ENCODE assay signal across 26 cellular contexts in genomic region chr21:27721675-27722074, GRCh38.
A peak's percentile ranks its signal among the peaks of the same experiment; 100 is the strongest.
DNase-seq lines count a peak whose midpoint lies in the region; ATAC-seq, FAIRE-seq and TF ChIP-seq lines count a peak whose summit lies in the region.
"Had no signal": no experiment of that assay in that cellular context is flagged by ENCODE, and none has a peak within 500 bp of the region (broad histone marks: within the 10 kb centered on the region; RNA-seq: fewer than 3 reads in every experiment).

No MANE protein-coding gene starts in this region.

- TF ChIP-seq CTCF in MCF 10A (IDR thresholded peaks at IDR 0.05; ENCODE audit: unreplicated experiment): no peak
- TF ChIP-seq CTCF in breast epithelium (IDR thresholded peaks at IDR 0.05): no peak
- no peak for TF ChIP-seq CTCF in endodermal cell (conservative IDR thresholded peaks at IDR 0.05)

- H3K4me3 ChIP-seq in breast epithelium: no peak overlapping the region
- H3K4me3 ChIP-seq in endodermal cell (ENCODE audit: low read length): no peak overlapping the region
- H3K4me3 ChIP-seq: GM12878, SJSA1 had no signal

- POLR2A ChIA-PET in MCF 10A (lab: Yijun Ruan, JAX): interaction anchor here (0.6 to 1.3 kb wide), 4 partner anchors 21 to 1023 kb away, joined by 3 to 8 read pairs (median 3); no protein-coding TSS in a partner anchor

- H3K27ac Mint-ChIP-seq in MCF 10A (ENCODE audit: low read depth, unreplicated experiment): peak overlapping the region; percentile 36
- H3K27ac Mint-ChIP-seq in endodermal cell: peak overlapping the region; percentile 19
- peak overlapping the region; percentile 47 for H3K27ac Mint-ChIP-seq in memory B cell
- H3K27ac Mint-ChIP-seq: CD14-positive monocyte had no signal

- H3K27ac ChIP-seq in breast epithelium (no peak overlapping the region), endodermal cell (ENCODE audit: low read depth, low read length) (no peak overlapping the region)
- H3K27ac ChIP-seq: 22Rv1, SJSA1 had no signal

- CTCF ChIA-PET in MCF 10A (lab: Yijun Ruan, JAX): interaction anchor here (1.2 to 3.4 kb wide), 3 partner anchors 21 to 1024 kb away, joined by 3 to 16 read pairs (median 5); no protein-coding TSS in a partner anchor

- H3K9ac ChIP-seq in endodermal cell (ENCODE audit: extremely low read depth, low read length, poor library complexity, severe bottlenecking): no peak overlapping the region

- H3K4me1 Mint-ChIP-seq in MCF 10A (ENCODE audit: insufficient read depth, unreplicated experiment) (peaks cover 11% of the 10 kb centered on the region), endodermal cell (peaks cover 5% of the 10 kb centered on the region), memory B cell (no peaks in the 10 kb centered on the region)
- H3K4me1 Mint-ChIP-seq: CD14-positive monocyte had no signal

- no peak for TF ChIP-seq POLR2A in breast epithelium (IDR thresholded peaks at IDR 0.05)

- no peaks in the 10 kb centered on the region for H3K36me3 ChIP-seq in breast epithelium
- H3K36me3 ChIP-seq in endodermal cell (ENCODE audit: control insufficient read depth, insufficient read depth, low read length): no peaks in the 10 kb centered on the region
- H3K36me3 ChIP-seq: BE2C, SJSA1 had no signal

- FAIRE-seq in urothelium cell line (lab: Jason Lieb, UNC): peak; percentile 74
- FAIRE-seq: GM12878 had no signal

- no peaks in the 10 kb centered on the region for H3K27me3 Mint-ChIP-seq in MCF 10A (ENCODE audit: insufficient read depth, unreplicated experiment)
- H3K27me3 Mint-ChIP-seq in endodermal cell (ENCODE audit: insufficient read depth): no peaks in the 10 kb centered on the region
- H3K27me3 Mint-ChIP-seq in memory B cell: no peaks in the 10 kb centered on the region

- 94% methylated on average over 2 of the region's 2 CpGs; no CpG with 5 or more reads in 1 of the 2 experiments for WGBS in endodermal cell (ENCODE audit: insufficient coverage in 1 of 2, insufficient read length in 1 of 2), 2 experiments

- H3K27me3 ChIP-seq in breast epithelium (no peaks in the 10 kb centered on the region), endodermal cell (ENCODE audit: control insufficient read depth, insufficient read depth, low read length, poor library complexity, severe bottlenecking) (no peaks in the 10 kb centered on the region)
- H3K27me3 ChIP-seq: BE2C, SJSA1 had no signal

- H3K9me3 ChIP-seq in breast epithelium: no peaks in the 10 kb centered on the region
- H3K9me3 ChIP-seq in endodermal cell (ENCODE audit: control insufficient read depth, low read length): peaks cover 11% of the 10 kb centered on the region
- H3K9me3 ChIP-seq: BE2C, SJSA1 had no signal

- H3K4me1 ChIP-seq in breast epithelium: no peaks in the 10 kb centered on the region
- no peaks in the 10 kb centered on the region for H3K4me1 ChIP-seq in endodermal cell (ENCODE audit: control insufficient read depth, insufficient read depth, low read length)
- H3K4me1 ChIP-seq: BE2C, SJSA1 had no signal

- H3K36me3 Mint-ChIP-seq in MCF 10A (ENCODE audit: insufficient read depth, unreplicated experiment) (no peaks in the 10 kb centered on the region), endodermal cell (ENCODE audit: low read depth) (peaks cover 5% of the 10 kb centered on the region), memory B cell (no peaks in the 10 kb centered on the region)
- H3K36me3 Mint-ChIP-seq: CD14-positive monocyte had no signal

- H3K9me3 Mint-ChIP-seq in MCF 10A (ENCODE audit: unreplicated experiment): no peaks in the 10 kb centered on the region
- H3K9me3 Mint-ChIP-seq in endodermal cell: peaks cover 9% of the 10 kb centered on the region
- peaks cover 8% of the 10 kb centered on the region for H3K9me3 Mint-ChIP-seq in memory B cell

- BruUV-seq in MCF 10A (replicated peaks; lab: Mats Ljungman, UMichigan): no TSS peak

- H3K4me3 Mint-ChIP-seq in MCF 10A (ENCODE audit: unreplicated experiment) (no peak overlapping the region), endodermal cell (no peak overlapping the region), memory B cell (no peak overlapping the region)
- H3K4me3 Mint-ChIP-seq: CD14-positive monocyte had no signal

- no peak for ATAC-seq in memory B cell (ENCODE audit: low read depth)
- no peak for ATAC-seq in HG03342 (IDR thresholded peaks at IDR 0.05; ENCODE audit: unreplicated experiment)
- ATAC-seq: GM12878, HCT116 had no signal

- intact Hi-C loops in MCF 10A (cut with micrococcal nuclease) (no loop called here), breast epithelium (cut with DNase I; ENCODE audit: low total_unique reads) (no loop called here)

- no peak for DNase-seq in MCF 10A (ENCODE audit: unreplicated experiment)
- no peak for DNase-seq in breast epithelium (ENCODE audit: low spot score in 2 of 2)
- no peak for DNase-seq in endodermal cell
- DNase-seq in memory B cell (ENCODE audit: low spot score in 2 of 2): no peak
- no peak for DNase-seq in urothelium cell line (ENCODE audit: low spot score)
- DNase-seq in activated T-cell treated with anti-CD3 and anti-CD28 coated beads for 4 hours: no peak
- no peak for DNase-seq in NCI-H524 treated with DMSO at 0.1 percent for 48 hours (lab: John Stamatoyannopoulos, UW)
- DNase-seq: ACHN, BE2C, EL, GDM1, GOT3, Karpas-422, MV-4-11, NCI-H1105, NCI-H1436 treated with DMSO at 0.1 percent for 48 hours, NCI-H187 treated with DMSO at 0.1 percent for 48 hours, NCI-H526, Right ventricle myocardium superior, RPMI8226 had no signal
